8 cellular contexts compared by ENCODE assay signal in genomic region chr1:201495447-201496295, GRCh38. TPM values are rescaled to one million over a fixed set of nuclear protein-coding genes. Genes with fewer than 3 reads are reported as not detected.
DNase-seq lines count a peak whose midpoint lies in the region; ATAC-seq and TF ChIP-seq lines count a peak whose summit lies in the region.

No MANE protein-coding gene starts in this region.

- ATAC-seq in heart left ventricle: peak; percentile 80 to 85 (median 84)
- no peak for ATAC-seq in GM21576 (IDR thresholded peaks at IDR 0.05; ENCODE audit: unreplicated experiment)
- ATAC-seq in HG03565 (IDR thresholded peaks at IDR 0.05; ENCODE audit: unreplicated experiment): no peak

- WGBS in heart left ventricle, 4 donors: 24 to 37% (median 32%) methylated on average over 10 to 12 of the region's 12 CpGs

- H3K9ac ChIP-seq in adipocyte (ENCODE audit: low read length): peak overlapping the region; percentile 55

- no peaks in the 10 kb centered on the region for H3K27me3 ChIP-seq in adipocyte (replicated peaks; ENCODE audit: control insufficient read depth, insufficient read depth, low read length)
- H3K27me3 ChIP-seq in heart left ventricle: no peaks in the 10 kb centered on the region

- H3K9me3 Mint-ChIP-seq in endothelial cell (ENCODE audit: unreplicated experiment): no peaks in the 10 kb centered on the region

- H3K9me3 ChIP-seq in adipocyte (ENCODE audit: control insufficient read depth, low read length): no peaks in the 10 kb centered on the region
- H3K9me3 ChIP-seq in heart left ventricle: no peaks in the 10 kb centered on the region

- DNase-seq in COLO829 (ENCODE audit: low spot score) (peak; percentile 95), adipocyte (ENCODE audit: low read depth) (peak; percentile 38), heart left ventricle (peak; percentile 75 to 87 (median 85)), posterior vena cava (ENCODE audit: low spot score) (peak; percentile 94), T-helper 1 cell (no peak), endothelial cell (ENCODE audit: low spot score) (no peak)

- intact Hi-C loops in heart left ventricle (cut with DNase I) (loop anchor here in 1 of 10 donors (1.0 kb wide), 1 partner anchor 26 kb away; the partner anchor contains the start of gene PHLDA3), posterior vena cava (cut with DNase I) (no loop called here)

- H3K27ac ChIP-seq in heart left ventricle: peak overlapping the region; percentile 34 to 98 (median 77)

- H3K36me3 ChIP-seq in adipocyte (ENCODE audit: control insufficient read depth, insufficient read depth, low read length, severe bottlenecking): peaks cover 4% of the 10 kb centered on the region
- H3K36me3 ChIP-seq in heart left ventricle: peaks cover 0 to 44% (median 12%) of the 10 kb centered on the region in 9 donors

- H3K4me3 ChIP-seq in adipocyte (ENCODE audit: low read length) (peak overlapping the region; percentile 22), heart left ventricle (no peak overlapping the region)

- H3K4me1 Mint-ChIP-seq in endothelial cell (ENCODE audit: unreplicated experiment): peaks cover 40% of the 10 kb centered on the region

- no peak overlapping the region for H3K4me3 Mint-ChIP-seq in endothelial cell (ENCODE audit: unreplicated experiment)

- H3K36me3 Mint-ChIP-seq in endothelial cell (ENCODE audit: low read depth, unreplicated experiment): peaks cover 33% of the 10 kb centered on the region

- TF ChIP-seq CTCF in heart left ventricle (IDR thresholded peaks at IDR 0.05) (no peak), endothelial cell (IDR thresholded peaks at IDR 0.05; ENCODE audit: unreplicated experiment) (no peak)

- TF ChIP-seq POLR2A in heart left ventricle (IDR thresholded peaks at IDR 0.05): no peak

- peaks cover 11% of the 10 kb centered on the region for H3K27me3 Mint-ChIP-seq in endothelial cell (ENCODE audit: unreplicated experiment)

- H3K27ac Mint-ChIP-seq in endothelial cell (ENCODE audit: unreplicated experiment): no peak overlapping the region

- H3K4me1 ChIP-seq in adipocyte (ENCODE audit: control insufficient read depth, insufficient read depth, low read length) (peaks cover 52% of the 10 kb centered on the region), heart left ventricle (peaks cover 23 to 93% (median 68%) of the 10 kb centered on the region in 12 donors)

RNA-seq across cellular contexts. Expression of gene CSRP1, which starts 11.3 kb away (rescaled TPM):
- total RNA-seq in heart left ventricle (100 to 1,000 TPM in 2 of 9 donors, 10 to 100 TPM in 7; 35.8 to 325 (median 78.6) TPM), posterior vena cava (1,000 to 10,000 TPM; 1,426 to 2,194 TPM), endothelial cell (ENCODE audit: unreplicated experiment) (111 TPM)
- polyA plus RNA-seq in heart left ventricle: 10 to 100 TPM; 46.6 to 81.7 TPM

RNA-seq across cellular contexts. Expression of gene PHLDA3, which starts 26.7 kb away (rescaled TPM):
- total RNA-seq in heart left ventricle (10 to 100 TPM; 18.4 to 48.1 (median 33.4) TPM), posterior vena cava (10 to 100 TPM; 55.0 to 57.4 TPM), endothelial cell (ENCODE audit: unreplicated experiment) (25.0 TPM)
- 10 to 100 TPM; 15.2 to 22.9 TPM for polyA plus RNA-seq in heart left ventricle

RNA-seq across cellular contexts. Expression of gene NAV1, which starts 43.3 kb away (rescaled TPM):
- total RNA-seq in heart left ventricle (100 to 1,000 TPM in 1 of 9 donors, 10 to 100 TPM in 8; 58.0 to 107 (median 85.0) TPM), posterior vena cava (10 to 100 TPM; 85.0 to 96.0 TPM), endothelial cell (ENCODE audit: unreplicated experiment) (101 TPM)
- polyA plus RNA-seq in heart left ventricle: 10 to 100 TPM; 30.5 to 37.6 TPM

Comparison
In these comparisons a context has a peak if more than half of its experiments do, and no peak if none do; other contexts are left out.
1. DNase-seq: peak in COLO829 (single experiment), adipocyte (single experiment), heart left ventricle (5 of 5) and posterior vena cava (single experiment); none in T-helper 1 cell (0 of 5) and endothelial cell (single experiment).
2. ATAC-seq: peak in heart left ventricle (4 of 4); none in GM21576 (single experiment) and HG03565 (single experiment).
3. RNA of gene CSRP1, which starts 11.3 kb away (total RNA-seq): 1,426 to 2,194 TPM in posterior vena cava; 111 TPM in endothelial cell (single experiment) and 35.8 to 325 TPM in heart left ventricle; every median in the first group is over 4 times any median in the second.